2 cellular contexts compared by ENCODE assay signal in the genomic region with DNA sequence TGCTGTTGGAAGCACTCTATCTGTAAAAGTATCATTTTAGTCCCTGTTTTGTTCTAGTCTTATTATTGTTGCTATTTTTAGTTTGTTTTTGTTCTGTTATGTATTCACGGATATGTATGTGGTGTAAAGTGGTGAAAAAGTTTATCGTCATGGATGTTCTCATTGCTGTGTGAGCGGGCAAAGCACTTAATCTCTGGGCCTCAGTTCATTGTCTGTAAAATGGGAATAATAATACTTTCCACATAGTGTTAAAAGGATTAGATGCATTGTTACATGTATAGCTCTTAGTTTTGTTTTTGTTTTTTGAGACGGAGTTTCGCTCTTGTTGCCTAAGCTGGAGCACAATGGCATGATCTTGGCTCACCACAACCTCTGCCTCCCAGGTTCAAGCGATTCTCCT.
TF ChIP-seq lines count a peak whose summit lies in the region.

No MANE protein-coding gene starts in this region.

TF ChIP-seq in HepG2, 621 proteins besides CTCF, POLR2A, EP300 and RAD21:
- no peak for TF ChIP-seq ZNF432 (CRISPR knock-in tag; IDR thresholded peaks at IDR 0.05; ENCODE audit: borderline replicate concordance)
- no peak for TF ChIP-seq ONECUT2 (CRISPR knock-in tag; IDR thresholded peaks at IDR 0.05)
- no peak for TF ChIP-seq ZNF784 (CRISPR knock-in tag; IDR thresholded peaks at IDR 0.05; ENCODE audit: borderline replicate concordance)
- no peak for TF ChIP-seq NFKB2 (CRISPR knock-in tag; IDR thresholded peaks at IDR 0.05; ENCODE audit: borderline replicate concordance)
- no peak for TF ChIP-seq ZNF318 (CRISPR knock-in tag; IDR thresholded peaks at IDR 0.05)
- TF ChIP-seq JUNB (CRISPR knock-in tag; IDR thresholded peaks at IDR 0.05; ENCODE audit: borderline replicate concordance): 0 out of 2 replicates have a peak, but pooled peaks have one; percentile 16
- no peak for TF ChIP-seq ZNF160 (CRISPR knock-in tag; IDR thresholded peaks at IDR 0.05)
- peak; percentile 70 for TF ChIP-seq ZNF629 (CRISPR knock-in tag; conservative IDR thresholded peaks at IDR 0.05)
- no peak for TF ChIP-seq ZFY (CRISPR knock-in tag; IDR thresholded peaks at IDR 0.05)
- no peak for TF ChIP-seq ELF1 (CRISPR knock-in tag; IDR thresholded peaks at IDR 0.05)
- TF ChIP-seq ZNF878 (CRISPR knock-in tag; IDR thresholded peaks at IDR 0.05): no peak
- no peak for TF ChIP-seq ZNF567 (CRISPR knock-in tag; IDR thresholded peaks at IDR 0.05; ENCODE audit: borderline replicate concordance)
- no peak for TF ChIP-seq ZFP90 (CRISPR knock-in tag; IDR thresholded peaks at IDR 0.05; ENCODE audit: borderline replicate concordance)
- no peak for TF ChIP-seq GABPB1 (CRISPR knock-in tag; IDR thresholded peaks at IDR 0.05)
- TF ChIP-seq YY1 (IDR thresholded peaks at IDR 0.05; ENCODE audit: insufficient read depth, insufficient replicate concordance, low read depth, low read length): no peak
- TF ChIP-seq ZNF547 (CRISPR knock-in tag; IDR thresholded peaks at IDR 0.05): no peak
- TF ChIP-seq, protein P1, sequence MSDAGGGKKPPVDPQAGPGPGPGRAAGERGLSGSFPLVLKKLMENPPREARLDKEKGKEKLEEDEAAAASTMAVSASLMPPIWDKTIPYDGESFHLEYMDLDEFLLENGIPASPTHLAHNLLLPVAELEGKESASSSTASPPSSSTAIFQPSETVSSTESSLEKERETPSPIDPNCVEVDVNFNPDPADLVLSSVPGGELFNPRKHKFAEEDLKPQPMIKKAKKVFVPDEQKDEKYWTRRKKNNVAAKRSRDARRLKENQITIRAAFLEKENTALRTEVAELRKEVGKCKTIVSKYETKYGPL (CRISPR knock-in tag; IDR thresholded peaks at IDR 0.05): no peak

TF ChIP-seq in K562, 482 proteins besides CTCF, POLR2A, EP300 and RAD21:
- TF ChIP-seq RBM25 (IDR thresholded peaks at IDR 0.05; ENCODE audit: low read depth, low read length, severe bottlenecking) (peak; percentile 73), THRAP3 (IDR thresholded peaks at IDR 0.05; ENCODE audit: borderline replicate concordance) (no peak)
TF ChIP-seq in K562: peak in this region for 1.
